Comparison of ENCODE assay signal across 1 cellular context in the genomic region with DNA sequence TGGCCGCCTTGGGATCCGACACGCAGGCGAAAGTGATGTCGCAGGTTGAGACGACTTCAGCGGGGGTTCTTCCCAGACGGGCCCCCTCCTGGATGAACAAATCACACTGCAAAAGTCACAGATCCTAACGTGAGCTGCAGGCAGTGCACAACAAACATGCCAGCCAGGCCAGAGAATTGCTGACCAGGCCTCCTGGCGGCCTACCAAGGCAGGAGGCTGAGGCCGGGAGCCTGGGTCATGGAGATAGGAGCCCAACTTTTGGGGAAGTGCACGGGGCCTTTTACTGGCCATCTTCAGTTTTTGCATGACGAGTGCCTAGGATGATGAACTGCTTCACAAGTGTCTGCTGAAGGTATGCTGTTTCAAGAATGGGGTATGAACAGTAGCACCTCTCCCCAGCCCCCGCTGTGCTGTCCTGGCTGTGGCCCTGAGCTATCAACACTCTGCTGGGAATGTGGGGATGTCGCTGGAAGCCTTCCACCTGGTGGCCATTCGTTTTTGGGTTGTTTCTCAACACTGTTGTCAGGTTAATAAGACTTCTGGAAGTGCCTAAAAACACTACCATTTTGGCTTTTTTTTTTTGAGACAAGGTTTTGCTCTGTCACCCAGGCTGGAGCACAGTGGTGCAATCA.
TF ChIP-seq lines count a peak whose summit lies in the region.

No MANE protein-coding gene starts in this region.

TF ChIP-seq in A549, 52 proteins besides CTCF, POLR2A, EP300 and RAD21 (continued from another document):
- TF ChIP-seq JUNB (IDR thresholded peaks at IDR 0.05) (no peak), SMC3 (IDR thresholded peaks at IDR 0.05) (no peak), BHLHE40 (IDR thresholded peaks at IDR 0.05; ENCODE audit: low read depth, low read length) (no peak), FOXS1 (CRISPR knock-in tag; IDR thresholded peaks at IDR 0.05) (no peak), CBX8 (IDR thresholded peaks at IDR 0.05) (no peak), HOXA7 (CRISPR knock-in tag; IDR thresholded peaks at IDR 0.05) (no peak), NPAS2 (CRISPR knock-in tag; IDR thresholded peaks at IDR 0.05; ENCODE audit: borderline replicate concordance) (no peak), CBX2 (IDR thresholded peaks at IDR 0.05; ENCODE audit: borderline replicate concordance, low read depth) (no peak), KDM1A (IDR thresholded peaks at IDR 0.05; ENCODE audit: low read depth) (no peak), RFX5 (IDR thresholded peaks at IDR 0.05) (no peak), MYC (IDR thresholded peaks at IDR 0.05; ENCODE audit: borderline replicate concordance, low read length) (no peak), EHF (CRISPR knock-in tag; IDR thresholded peaks at IDR 0.05) (no peak), ZC3H11A (IDR thresholded peaks at IDR 0.05) (no peak), GATA3 (IDR thresholded peaks at IDR 0.05; ENCODE audit: borderline replicate concordance) (no peak), HEYL (CRISPR knock-in tag; IDR thresholded peaks at IDR 0.05) (no peak), RCOR1 (IDR thresholded peaks at IDR 0.05; ENCODE audit: low read depth, low read length) (no peak)
- TF ChIP-seq, protein P1, sequence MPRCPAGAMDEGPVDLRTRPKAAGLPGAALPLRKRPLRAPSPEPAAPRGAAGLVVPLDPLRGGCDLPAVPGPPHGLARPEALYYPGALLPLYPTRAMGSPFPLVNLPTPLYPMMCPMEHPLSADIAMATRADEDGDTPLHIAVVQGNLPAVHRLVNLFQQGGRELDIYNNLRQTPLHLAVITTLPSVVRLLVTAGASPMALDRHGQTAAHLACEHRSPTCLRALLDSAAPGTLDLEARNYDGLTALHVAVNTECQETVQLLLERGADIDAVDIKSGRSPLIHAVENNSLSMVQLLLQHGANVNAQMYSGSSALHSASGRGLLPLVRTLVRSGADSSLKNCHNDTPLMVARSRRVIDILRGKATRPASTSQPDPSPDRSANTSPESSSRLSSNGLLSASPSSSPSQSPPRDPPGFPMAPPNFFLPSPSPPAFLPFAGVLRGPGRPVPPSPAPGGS (IDR thresholded peaks at IDR 0.05) = no peak
- TF ChIP-seq, protein P2, sequence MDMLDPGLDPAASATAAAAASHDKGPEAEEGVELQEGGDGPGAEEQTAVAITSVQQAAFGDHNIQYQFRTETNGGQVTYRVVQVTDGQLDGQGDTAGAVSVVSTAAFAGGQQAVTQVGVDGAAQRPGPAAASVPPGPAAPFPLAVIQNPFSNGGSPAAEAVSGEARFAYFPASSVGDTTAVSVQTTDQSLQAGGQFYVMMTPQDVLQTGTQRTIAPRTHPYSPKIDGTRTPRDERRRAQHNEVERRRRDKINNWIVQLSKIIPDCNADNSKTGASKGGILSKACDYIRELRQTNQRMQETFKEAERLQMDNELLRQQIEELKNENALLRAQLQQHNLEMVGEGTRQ (IDR thresholded peaks at IDR 0.05) = no peak
